In the genomic region with DNA sequence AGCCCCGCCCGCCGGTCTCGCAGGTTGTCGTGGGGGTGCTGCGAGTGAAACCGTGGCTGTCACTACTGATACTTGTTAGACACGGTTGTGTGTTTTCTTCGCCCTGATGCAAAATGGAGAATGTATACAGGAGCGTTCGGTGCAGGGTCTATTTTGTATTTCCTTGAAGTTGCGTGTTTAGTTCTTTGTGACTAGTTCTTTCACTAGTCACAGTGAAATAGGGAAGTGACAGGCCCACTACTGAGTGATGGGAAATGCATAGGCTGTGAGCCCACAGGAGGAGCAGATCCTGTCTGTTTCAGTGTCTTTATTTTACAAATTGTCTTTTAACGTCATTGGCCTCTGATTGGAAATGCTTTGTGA, we compare ENCODE assay signal across 8 cellular contexts. TPM values are rescaled to one million over a fixed set of nuclear protein-coding genes. Genes with fewer than 3 reads are reported as not detected.
DNase-seq lines count a peak whose midpoint lies in the region; ATAC-seq, FAIRE-seq and TF ChIP-seq lines count a peak whose summit lies in the region.

No MANE protein-coding gene starts in this region.

- H4K20me1 ChIP-seq in PC-9 (ENCODE audit: insufficient read depth), result no peaks in the 10 kb centered on the region

- peak overlapping the region; percentile 94 for H3K4me3 ChIP-seq in PC-9

- FAIRE-seq in RCC 7860 (lab: Jason Lieb, UNC), result no peak

- H3K4me1 Mint-ChIP-seq in activated naive CD4-positive, alpha-beta T cell treated with anti-CD3 and anti-CD28 coated beads for 36 hours (ENCODE audit: low read depth), result peaks cover 17% of the 10 kb centered on the region
- peaks cover 7 to 9% of the 10 kb centered on the region in 2 donors for H3K4me1 Mint-ChIP-seq in natural killer cell

- H3K27me3 Mint-ChIP-seq in activated naive CD4-positive, alpha-beta T cell treated with anti-CD3 and anti-CD28 coated beads for 36 hours (ENCODE audit: low read depth), result no peaks in the 10 kb centered on the region
- peaks cover 7 to 8% of the 10 kb centered on the region in 2 donors for H3K27me3 Mint-ChIP-seq in natural killer cell (ENCODE audit: low read depth in 2 of 2)

- CTCF ChIA-PET in activated naive CD4-positive, alpha-beta T cell treated with anti-CD3 and anti-CD28 coated beads for 36 hours (lab: Charles Lee), result interaction anchor here (0.7 kb wide), 1 partner anchor 22 kb away, joined by 3 read pairs; no protein-coding TSS in a partner anchor
- CTCF ChIA-PET in PC-9 (lab: Charles Lee), result no interaction called here

- H3K27ac ChIP-seq in PC-9, result peak overlapping the region; percentile 34

- no peak for TF ChIP-seq CTCF in PC-9 (conservative IDR thresholded peaks at IDR 0.05)
- TF ChIP-seq CTCF in natural killer cell (IDR thresholded peaks at IDR 0.05), result no peak

- TSS peak; percentile 70 for BruUV-seq in PC-9 (replicated peaks; lab: Mats Ljungman, UMichigan)

- H3K4me2 ChIP-seq in PC-9, result peak overlapping the region; percentile 94

- no peaks in the 10 kb centered on the region for H3K36me3 ChIP-seq in PC-9 (ENCODE audit: low read depth)

- peak; percentile 44 for DNase-seq in activated naive CD4-positive, alpha-beta T cell treated with anti-CD3 and anti-CD28 coated beads for 36 hours
- DNase-seq in activated naive CD4-positive, alpha-beta T cell treated with anti-CD3 and anti-CD28 coated beads, Interleukin-2, amount 50 U/mL, for 16 hours, result no peak
- DNase-seq in PC-9 (no peak), natural killer cell (no peak), GDM1 (lab: John Stamatoyannopoulos, UW) (no peak), RCC 7860 (ENCODE audit: low spot score) (no peak)
- DNase-seq in effector CD4-positive, alpha-beta T cell, result peak; percentile 4

- intact Hi-C loops in activated naive CD4-positive, alpha-beta T cell treated with anti-CD3 and anti-CD28 coated beads for 36 hours (cut with micrococcal nuclease), result loop anchor here (1.0 to 5.0 kb wide), 5 partner anchors 114 to 1020 kb away; partner anchors contain the start of genes BCCIP, LHPP and UROS
- intact Hi-C loops in PC-9 (cut with micrococcal nuclease; ENCODE audit: unreplicated experiment), result no loop called here
- intact Hi-C loops in natural killer cell (cut with micrococcal nuclease), result no loop called here

- peaks cover 25% of the 10 kb centered on the region for H3K79me2 ChIP-seq in PC-9 (ENCODE audit: low read depth)

- peak overlapping the region; percentile 90 for H3K4me3 Mint-ChIP-seq in activated naive CD4-positive, alpha-beta T cell treated with anti-CD3 and anti-CD28 coated beads for 36 hours
- peak overlapping the region; percentile 86 for H3K4me3 Mint-ChIP-seq in natural killer cell

- POLR2A ChIA-PET in PC-9 (lab: Charles Lee; ENCODE audit: unreplicated experiment), result no interaction called here

- H3F3A ChIP-seq in PC-9 (ENCODE audit: insufficient read depth, low read depth), result no peaks in the 10 kb centered on the region

- no peaks in the 10 kb centered on the region for H3K9me3 Mint-ChIP-seq in activated naive CD4-positive, alpha-beta T cell treated with anti-CD3 and anti-CD28 coated beads for 36 hours
- H3K9me3 Mint-ChIP-seq in natural killer cell, result no peaks in the 10 kb centered on the region

- H3K4me1 ChIP-seq in PC-9 (replicated peaks; ENCODE audit: insufficient read depth), result peaks cover 8% of the 10 kb centered on the region; the same call in 1 of the 2 replicates

- no peaks in the 10 kb centered on the region for H3K36me3 Mint-ChIP-seq in activated naive CD4-positive, alpha-beta T cell treated with anti-CD3 and anti-CD28 coated beads for 36 hours (ENCODE audit: low read depth)
- H3K36me3 Mint-ChIP-seq in natural killer cell, result no peaks in the 10 kb centered on the region

- no peaks in the 10 kb centered on the region for H3K9me3 ChIP-seq in PC-9 (ENCODE audit: insufficient read depth, low read depth)

- ATAC-seq in HG02938 (IDR thresholded peaks at IDR 0.05; ENCODE audit: unreplicated experiment), result peak; percentile 45
- peak in 1 of 3 donors; percentile 38 for ATAC-seq in natural killer cell

- H2AFZ ChIP-seq in PC-9, result peak overlapping the region; percentile 96

- H3K9me2 ChIP-seq in PC-9 (ENCODE audit: insufficient read depth), result no peaks in the 10 kb centered on the region

- H3K27me3 ChIP-seq in PC-9 (ENCODE audit: insufficient read depth, low read depth), result no peaks in the 10 kb centered on the region

- peak overlapping the region; percentile 83 for H3K27ac Mint-ChIP-seq in activated naive CD4-positive, alpha-beta T cell treated with anti-CD3 and anti-CD28 coated beads for 36 hours
- peak overlapping the region; percentile 76 to 86 for H3K27ac Mint-ChIP-seq in natural killer cell

RNA-seq across cellular contexts. Expression of gene ABRAXAS2, which starts 0.7 kb away (rescaled TPM):
- 10 to 100 TPM; 16.6 to 17.9 TPM for total RNA-seq in activated naive CD4-positive, alpha-beta T cell treated with anti-CD3 and anti-CD28 coated beads for 36 hours
- total RNA-seq in PC-9 (2021), result 6.2 and 7.8 TPM in 2 replicates
- total RNA-seq in natural killer cell, result 10 to 100 TPM in 2 of 3 donors, 1 to 10 TPM in 1; 7.5 to 10.9 (median 10.2) TPM

RNA-seq across cellular contexts. Expression of gene EEF1AKMT2, which starts 10.6 kb away (rescaled TPM):
- 10 to 100 TPM; 22.5 to 25.5 TPM for total RNA-seq in activated naive CD4-positive, alpha-beta T cell treated with anti-CD3 and anti-CD28 coated beads for 36 hours
- total RNA-seq in PC-9 (2021) (16.4 and 18.4 TPM in 2 replicates), natural killer cell (10 to 100 TPM; 12.5 to 20.6 (median 20.1) TPM)

RNA-seq across cellular contexts. Expression of gene FAM53B, which starts 58.1 kb away (rescaled TPM):
- 10 to 100 TPM; 11.8 to 11.9 TPM for total RNA-seq in activated naive CD4-positive, alpha-beta T cell treated with anti-CD3 and anti-CD28 coated beads for 36 hours
- total RNA-seq in PC-9 (2021), result 9.0 and 9.8 TPM in 2 replicates
- total RNA-seq in natural killer cell, result 100 to 1,000 TPM in 2 of 3 donors, 10 to 100 TPM in 1; 77.4 to 172 (median 121) TPM

Comparison
In these comparisons a context has a peak if more than half of its experiments do, and no peak if none do; other contexts are left out.
1. DNase-seq: peak in activated naive CD4-positive, alpha-beta T cell treated with anti-CD3 and anti-CD28 coated beads for 36 hours (single experiment) and effector CD4-positive, alpha-beta T cell (single experiment); none in activated naive CD4-positive, alpha-beta T cell treated with anti-CD3 and anti-CD28 coated beads, Interleukin-2, amount 50 U/mL, for 16 hours (single experiment), PC-9 (0 of 2), natural killer cell (single experiment), GDM1 (single experiment) and RCC 7860 (single experiment).